8 cellular contexts compared by ENCODE assay signal in the genomic region with DNA sequence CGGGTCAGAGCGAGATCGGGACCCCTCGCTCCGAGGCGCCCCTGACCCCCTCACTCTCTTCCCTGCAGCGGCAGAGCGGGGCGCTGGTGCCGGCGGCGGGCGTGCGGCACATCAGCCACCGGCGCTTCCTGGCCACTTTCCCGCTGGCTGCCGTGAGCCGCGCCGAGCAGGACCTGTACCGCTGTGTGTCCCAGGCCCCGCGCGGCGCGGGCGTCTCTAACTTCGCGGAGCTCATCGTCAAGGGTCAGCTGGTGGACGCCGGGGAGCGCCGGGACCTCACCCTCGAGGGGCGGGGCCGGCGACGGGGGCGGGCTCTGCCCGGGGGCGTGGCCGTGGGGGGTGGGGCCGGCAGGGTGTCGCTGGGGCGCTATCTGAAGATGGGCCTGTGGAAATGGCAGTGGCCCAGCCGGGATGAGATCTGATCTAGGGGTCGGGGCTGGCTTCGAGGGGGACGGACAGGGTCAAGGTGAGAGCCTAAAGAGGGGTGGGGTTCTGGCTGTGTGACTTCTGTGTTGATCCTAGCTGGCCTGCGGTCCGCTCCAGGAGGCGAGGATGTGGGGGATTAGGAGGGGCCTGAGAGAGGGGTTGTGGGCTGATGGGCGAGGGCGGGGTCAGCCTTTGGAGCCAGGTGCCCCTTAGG. TPM values are rescaled to one million over a fixed set of nuclear protein-coding genes. Genes with fewer than 3 reads are reported as not detected.
DNase-seq lines count a peak whose midpoint lies in the region; ATAC-seq and TF ChIP-seq lines count a peak whose summit lies in the region.

No MANE protein-coding gene starts in this region.

- peak in 1 of 3 donors; percentile 16 for DNase-seq in CD4-positive, CD25-positive, alpha-beta regulatory T cell
- DNase-seq in PC-3 (no peak), iris pigment epithelial cell (ENCODE audit: low read depth) (peak; percentile 49), WERI-Rb-1 (no peak), NCI-H187 treated with DMSO at 0.1 percent for 48 hours (lab: John Stamatoyannopoulos, UW) (no peak), cortex of kidney (lab: John Stamatoyannopoulos, UW) (no peak)
- DNase-seq in stimulated activated CD4-positive, alpha-beta T cell treated with anti-CD3 and anti-CD28 coated beads, Interleukin-2, amount 100 ng/mL, for 24 hours = peak; percentile 50 to 60

- BruUV-seq in PC-3 (replicated peaks; lab: Mats Ljungman, UMichigan) = no TSS peak

- no peak overlapping the region for H3K9ac ChIP-seq in PC-3 (ENCODE audit: low read length)

- no peak overlapping the region for H3K27ac ChIP-seq in CD4-positive, CD25-positive, alpha-beta regulatory T cell (ENCODE audit: insufficient read depth, low read length, poor library complexity, severe bottlenecking)
- H3K27ac ChIP-seq in PC-3 (ENCODE audit: low read length) = no peak overlapping the region
- H3K27ac ChIP-seq in WERI-Rb-1 = no peak overlapping the region

- no peaks in the 10 kb centered on the region for H3K36me3 Mint-ChIP-seq in CD4-positive, CD25-positive, alpha-beta regulatory T cell
- H3K36me3 Mint-ChIP-seq in brain = peaks cover 30% of the 10 kb centered on the region

- H3K27me3 ChIP-seq in CD4-positive, CD25-positive, alpha-beta regulatory T cell (ENCODE audit: control insufficient read depth, insufficient read depth, low read length) = peaks cover 14% of the 10 kb centered on the region
- no peaks in the 10 kb centered on the region for H3K27me3 ChIP-seq in PC-3 (ENCODE audit: low read length)
- H3K27me3 ChIP-seq in WERI-Rb-1 (ENCODE audit: insufficient read depth, low read depth, severe bottlenecking) = no peaks in the 10 kb centered on the region

- H3K9me3 ChIP-seq in CD4-positive, CD25-positive, alpha-beta regulatory T cell (ENCODE audit: control insufficient read depth in 2 of 2, low read length in 2 of 2) = no peaks in the 10 kb centered on the region
- no peaks in the 10 kb centered on the region for H3K9me3 ChIP-seq in PC-3 (ENCODE audit: low read length)
- H3K9me3 ChIP-seq in WERI-Rb-1 (ENCODE audit: severe bottlenecking) = no peaks in the 10 kb centered on the region

- H3K4me2 ChIP-seq in PC-3 (ENCODE audit: low read length) = peak overlapping the region; percentile 90

- H3F3A ChIP-seq in PC-3 (ENCODE audit: low read length, unreplicated experiment) = no peaks in the 10 kb centered on the region

- H3K9me3 Mint-ChIP-seq in CD4-positive, CD25-positive, alpha-beta regulatory T cell = no peaks in the 10 kb centered on the region
- H3K9me3 Mint-ChIP-seq in brain = peaks cover 0 to 6% (median 5%) of the 10 kb centered on the region in 5 experiments

- H4K20me1 ChIP-seq in PC-3 (ENCODE audit: low read length) = no peaks in the 10 kb centered on the region

- ATAC-seq in CD4-positive, CD25-positive, alpha-beta regulatory T cell (ENCODE audit: low read depth in 2 of 2) = peak; percentile 33 to 36
- peak; percentile 81 for ATAC-seq in PC-3

- CTCF ChIA-PET in PC-3 (lab: Charles Lee) = no interaction called here

- H3K4me1 ChIP-seq in CD4-positive, CD25-positive, alpha-beta regulatory T cell (ENCODE audit: control insufficient read depth, insufficient read depth, low read length, poor library complexity, severe bottlenecking) = peaks cover 8% of the 10 kb centered on the region
- peaks cover 10% of the 10 kb centered on the region; the same call in 1 of the 2 replicates for H3K4me1 ChIP-seq in PC-3 (ENCODE audit: insufficient read depth, low read length)

- H3K4me1 Mint-ChIP-seq in CD4-positive, CD25-positive, alpha-beta regulatory T cell = peaks cover 0 to 9% (median 1%) of the 10 kb centered on the region in 4 donors
- peaks cover 39% of the 10 kb centered on the region for H3K4me1 Mint-ChIP-seq in brain

- H3K27me3 Mint-ChIP-seq in CD4-positive, CD25-positive, alpha-beta regulatory T cell = peaks cover 61% of the 10 kb centered on the region
- H3K27me3 Mint-ChIP-seq in brain = peaks cover 19% of the 10 kb centered on the region

- TF ChIP-seq CTCF in PC-3 (conservative IDR thresholded peaks at IDR 0.05; ENCODE audit: low read depth, low read length) = no peak
- TF ChIP-seq CTCF in brain (conservative IDR thresholded peaks at IDR 0.05) = no peak
- TF ChIP-seq CTCF in WERI-Rb-1 (IDR thresholded peaks at IDR 0.05; ENCODE audit: low read depth, low read length) = no peak

- POLR2A ChIA-PET in PC-3 (lab: Charles Lee; ENCODE audit: unreplicated experiment) = no interaction called here

- intact Hi-C loops in PC-3 (cut with micrococcal nuclease) = loop anchor here (2.0 kb wide), 1 partner anchor 21 kb away; no protein-coding TSS in a partner anchor

- H3K79me2 ChIP-seq in PC-3 (ENCODE audit: low read length) = no peaks in the 10 kb centered on the region

- H3K36me3 ChIP-seq in CD4-positive, CD25-positive, alpha-beta regulatory T cell (ENCODE audit: control insufficient read depth, insufficient read depth, low read length) = no peaks in the 10 kb centered on the region
- no peaks in the 10 kb centered on the region for H3K36me3 ChIP-seq in PC-3 (ENCODE audit: low read depth, low read length)
- H3K36me3 ChIP-seq in WERI-Rb-1 = peaks cover 29% of the 10 kb centered on the region

- no peak overlapping the region for H3K27ac Mint-ChIP-seq in CD4-positive, CD25-positive, alpha-beta regulatory T cell
- H3K27ac Mint-ChIP-seq in brain = peak overlapping the region in 2 of 5 experiments; percentile 71 to 82

- no peaks in the 10 kb centered on the region for H3K9me2 ChIP-seq in PC-3 (replicated peaks; ENCODE audit: low read length)

- H3K4me3 Mint-ChIP-seq in CD4-positive, CD25-positive, alpha-beta regulatory T cell = peak overlapping the region; percentile 30 to 88 (median 72)
- H3K4me3 Mint-ChIP-seq in brain = peak overlapping the region; percentile 74 to 87 (median 80)

- H3K4me3 ChIP-seq in CD4-positive, CD25-positive, alpha-beta regulatory T cell (ENCODE audit: low read depth, low read length) = no peak overlapping the region
- H3K4me3 ChIP-seq in PC-3 (ENCODE audit: low read length) (peak overlapping the region; percentile 67), WERI-Rb-1 (ENCODE audit: low read depth, low read length) (no peak overlapping the region)

- H2AFZ ChIP-seq in PC-3 (ENCODE audit: low read length) = peak overlapping the region; percentile 78

RNA-seq across cellular contexts. Expression of a gene that starts 23.6 kb away (rescaled TPM):
- total RNA-seq in CD4-positive, CD25-positive, alpha-beta regulatory T cell = not detected
- not detected for polyA plus RNA-seq in CD4-positive, CD25-positive, alpha-beta regulatory T cell
- total RNA-seq in PC-3 (2014; rRNA removed) = 25.7 and 31.4 TPM in 2 replicates
- 10.6 TPM for polyA plus RNA-seq in brain (ENCODE audit: insufficient read depth, low read depth, low replicate concordance)

RNA-seq across cellular contexts. Expression of a gene that starts 29.2 kb away (rescaled TPM):
- 11.6 TPM for total RNA-seq in CD4-positive, CD25-positive, alpha-beta regulatory T cell
- 10 to 100 TPM; 10.1 to 16.3 (median 13.2) TPM for polyA plus RNA-seq in CD4-positive, CD25-positive, alpha-beta regulatory T cell
- total RNA-seq in PC-3 (2014; rRNA removed) = 25.3 and 30.5 TPM in 2 replicates
- 31.1 TPM for polyA plus RNA-seq in brain (ENCODE audit: insufficient read depth, low read depth, low replicate concordance)

Comparison
In these comparisons a context has a peak if more than half of its experiments do, and no peak if none do; other contexts are left out.
1. DNase-seq: peak in iris pigment epithelial cell (single experiment) and stimulated activated CD4-positive, alpha-beta T cell treated with anti-CD3 and anti-CD28 coated beads, Interleukin-2, amount 100 ng/mL, for 24 hours (2 of 2); none in PC-3 (single experiment), WERI-Rb-1 (single experiment), NCI-H187 treated with DMSO at 0.1 percent for 48 hours (single experiment) and cortex of kidney (single experiment).
2. RNA of a gene that starts 23.6 kb away (total RNA-seq): 25.7 to 31.4 TPM in PC-3; not detected in CD4-positive, CD25-positive, alpha-beta regulatory T cell (single experiment); every median in the first group is over 10 times any median in the second.